9 cellular contexts compared by ENCODE assay signal in the genomic region with DNA sequence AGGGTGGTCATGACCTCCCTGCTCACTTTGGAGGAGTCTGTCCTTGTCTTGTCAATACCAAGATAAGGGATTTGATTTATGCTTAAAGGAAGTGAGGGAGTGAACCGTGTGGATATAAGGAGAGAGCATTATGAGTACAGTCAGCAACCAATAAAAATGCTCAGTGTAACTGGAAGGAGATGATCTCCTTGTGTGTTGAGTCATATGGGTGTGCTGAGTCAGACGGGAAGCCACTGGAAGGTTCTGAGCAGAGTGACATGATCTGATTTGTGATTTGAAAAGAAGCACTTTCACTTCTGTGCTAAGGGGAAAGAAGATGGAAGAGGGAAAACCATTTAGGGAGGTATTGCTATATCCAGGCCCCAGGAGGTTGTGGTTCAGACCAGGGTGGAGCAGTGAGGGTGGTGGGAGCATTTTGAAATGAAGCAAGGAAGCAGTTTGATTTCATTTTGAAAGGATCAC. TPM values are rescaled to one million over a fixed set of nuclear protein-coding genes. Genes with fewer than 3 reads are reported as not detected.
DNase-seq lines count a peak whose midpoint lies in the region; ATAC-seq, FAIRE-seq and TF ChIP-seq lines count a peak whose summit lies in the region.
"Had no signal": no experiment of that assay in that cellular context is flagged by ENCODE, and none has a peak within 500 bp of the region (broad histone marks: within the 10 kb centered on the region; RNA-seq: fewer than 3 reads in every experiment).

No MANE protein-coding gene starts in this region.

- peaks cover 13% of the 10 kb centered on the region; the same call in 1 of the 2 replicates for H4K20me1 ChIP-seq in PC-9 (ENCODE audit: insufficient read depth)
- H4K20me1 ChIP-seq in astrocyte (ENCODE audit: insufficient read depth, low read length) = peaks cover 15% of the 10 kb centered on the region

- WGBS in lung, 2 donors = 9 to 10% methylated on average over 2 of the region's 2 CpGs
- WGBS in testis, 2 donors = 28 to 49% methylated on average over 2 of the region's 2 CpGs

- FAIRE-seq in astrocyte (lab: Jason Lieb, UNC) = peak; percentile 90

- no peaks in the 10 kb centered on the region for H3K27me3 ChIP-seq in PC-9 (ENCODE audit: insufficient read depth, low read depth)
- H3K27me3 ChIP-seq in astrocyte (ENCODE audit: insufficient read depth, low read length) = no peaks in the 10 kb centered on the region
- H3K27me3 ChIP-seq in lung (ENCODE audit: control insufficient read depth, insufficient read depth) = no peaks in the 10 kb centered on the region
- no peaks in the 10 kb centered on the region for H3K27me3 ChIP-seq in testis

- H3K36me3 Mint-ChIP-seq in astrocyte (ENCODE audit: low read depth, unreplicated experiment) = no peaks in the 10 kb centered on the region
- peaks cover 4 to 6% of the 10 kb centered on the region in 2 donors for H3K36me3 Mint-ChIP-seq in stimulated activated naive B cell treated with anti-CD40 and anti-IgM and Interleukin-4, amounts not matched to agents 10 μg/mL and 1 μg/mL and 100 μg/mL, for 72 hours

- H2AFZ ChIP-seq in PC-9 = no peak overlapping the region
- peak overlapping the region; percentile 42 for H2AFZ ChIP-seq in astrocyte (ENCODE audit: low read depth, low read length)

- BruUV-seq in PC-9 (replicated peaks; lab: Mats Ljungman, UMichigan) = no TSS peak

- TF ChIP-seq CTCF in PC-9 (conservative IDR thresholded peaks at IDR 0.05) = no peak
- TF ChIP-seq CTCF in astrocyte (IDR thresholded peaks at IDR 0.05; ENCODE audit: insufficient read depth, low read depth, low read length) = no peak
- TF ChIP-seq CTCF in lung (IDR thresholded peaks at IDR 0.05; ENCODE audit: control extremely low read depth, extremely low read depth) = no peak
- TF ChIP-seq CTCF in testis (IDR thresholded peaks at IDR 0.05) = no peak

- peaks cover 31% of the 10 kb centered on the region for H3K79me2 ChIP-seq in PC-9 (ENCODE audit: low read depth)
- peaks cover 24% of the 10 kb centered on the region for H3K79me2 ChIP-seq in astrocyte (ENCODE audit: insufficient read depth, low read length)

- H3K4me1 ChIP-seq in PC-9 (replicated peaks; ENCODE audit: insufficient read depth) (peaks cover 45% of the 10 kb centered on the region), astrocyte (ENCODE audit: insufficient read depth, low read length) (peaks cover 29% of the 10 kb centered on the region), lung (ENCODE audit: control insufficient read depth in 2 of 2, insufficient read depth in 2 of 2, low read length in 2 of 2) (peaks cover 9% of the 10 kb centered on the region in 2 donors), testis (peaks cover 21% of the 10 kb centered on the region)

- ATAC-seq in lung (ENCODE audit: insufficient read depth, low FRiP score) (no peak), GM19395 (IDR thresholded peaks at IDR 0.05; ENCODE audit: unreplicated experiment) (no peak)
- ATAC-seq in stimulated activated naive B cell treated with anti-CD40 and anti-IgM and Interleukin-4, amounts not matched to agents 10 μg/mL and 1 μg/mL and 100 μg/mL, for 72 hours (replicated peaks) = no peak

- H3K27ac ChIP-seq in PC-9 (peak overlapping the region; percentile 86), astrocyte (ENCODE audit: low read depth, low read length) (peak overlapping the region; percentile 72), lung (ENCODE audit: low read depth in 1 of 2, low read length in 1 of 2) (peak overlapping the region; percentile 52 to 77), testis (peak overlapping the region in 1 of 2 donors; percentile 38)

- H3K9me3 ChIP-seq in PC-9 (ENCODE audit: insufficient read depth, low read depth) (peaks cover 4% of the 10 kb centered on the region), astrocyte (ENCODE audit: insufficient read depth, low read depth, low read length) (no peaks in the 10 kb centered on the region), lung (ENCODE audit: control insufficient read depth in 2 of 2, insufficient read depth in 1 of 2, low read length in 1 of 2) (no peaks in the 10 kb centered on the region), testis (no peaks in the 10 kb centered on the region)

- H3K9ac ChIP-seq in astrocyte (ENCODE audit: low read length) = peak overlapping the region; percentile 63

- H3K4me2 ChIP-seq in PC-9 = peak overlapping the region; percentile 69
- H3K4me2 ChIP-seq in astrocyte (ENCODE audit: low read length) = peak overlapping the region; percentile 82

- peak; percentile 37 for DNase-seq in stimulated activated naive CD4-positive, alpha-beta T cell treated with Interleukin-2 at 50 U/mL for 16 hours (lab: John Stamatoyannopoulos, UW)
- no peak for DNase-seq in stimulated activated naive CD4-positive, alpha-beta T cell (lab: John Stamatoyannopoulos, UW)
- DNase-seq in PC-9 = peak; percentile 38 to 94
- DNase-seq in astrocyte (ENCODE audit: low read depth) = peak; percentile 94
- no peak for DNase-seq in lung (ENCODE audit: low spot score)
- peak; percentile 49 for DNase-seq in testis
- no peak for DNase-seq in stimulated activated naive B cell treated with anti-CD40 and anti-IgM and Interleukin-4, amounts not matched to agents 10 μg/mL and 1 μg/mL and 100 μg/mL, for 72 hours

- POLR2A ChIA-PET in PC-9 (lab: Charles Lee; ENCODE audit: unreplicated experiment) = interaction anchor here (0.6 kb wide), 1 partner anchor 1712 kb away, joined by 3 read pairs; no protein-coding TSS in a partner anchor

- peaks cover 12% of the 10 kb centered on the region for H3K36me3 ChIP-seq in PC-9 (ENCODE audit: low read depth)
- no peaks in the 10 kb centered on the region for H3K36me3 ChIP-seq in astrocyte (ENCODE audit: insufficient read depth, low read length)
- no peaks in the 10 kb centered on the region for H3K36me3 ChIP-seq in lung (ENCODE audit: control insufficient read depth in 2 of 2, insufficient read depth in 2 of 2, low read length in 2 of 2)
- no peaks in the 10 kb centered on the region for H3K36me3 ChIP-seq in testis (ENCODE audit: low read depth, missing control alignments)

- CTCF ChIA-PET in PC-9 (lab: Charles Lee) = no interaction called here

- TF ChIP-seq POLR2A in testis (IDR thresholded peaks at IDR 0.05) = no peak

- intact Hi-C loops in PC-9 (cut with micrococcal nuclease; ENCODE audit: unreplicated experiment) = no loop called here
- intact Hi-C loops in testis (cut with DNase I; ENCODE audit: low total_unique reads) = no loop called here

- peak overlapping the region; percentile 10 for H3K4me3 Mint-ChIP-seq in astrocyte (ENCODE audit: unreplicated experiment)
- H3K4me3 Mint-ChIP-seq in stimulated activated naive B cell treated with anti-CD40 and anti-IgM and Interleukin-4, amounts not matched to agents 10 μg/mL and 1 μg/mL and 100 μg/mL, for 72 hours = peak overlapping the region in 1 of 2 donors; percentile 0
- H3K4me3 Mint-ChIP-seq: central memory CD8-positive, alpha-beta T cell had no signal

- H3K9me3 Mint-ChIP-seq in astrocyte (ENCODE audit: unreplicated experiment) = peaks cover 2% of the 10 kb centered on the region
- no peaks in the 10 kb centered on the region for H3K9me3 Mint-ChIP-seq in stimulated activated naive B cell treated with anti-CD40 and anti-IgM and Interleukin-4, amounts not matched to agents 10 μg/mL and 1 μg/mL and 100 μg/mL, for 72 hours
- H3K9me3 Mint-ChIP-seq: central memory CD8-positive, alpha-beta T cell had no signal

- H3F3A ChIP-seq in PC-9 (ENCODE audit: insufficient read depth, low read depth) = peaks cover 41% of the 10 kb centered on the region

- peak overlapping the region; percentile 42 for H3K27ac Mint-ChIP-seq in astrocyte (ENCODE audit: unreplicated experiment)
- no peak overlapping the region for H3K27ac Mint-ChIP-seq in stimulated activated naive B cell treated with anti-CD40 and anti-IgM and Interleukin-4, amounts not matched to agents 10 μg/mL and 1 μg/mL and 100 μg/mL, for 72 hours

- no peaks in the 10 kb centered on the region for H3K27me3 Mint-ChIP-seq in astrocyte (ENCODE audit: low read depth, unreplicated experiment)
- no peaks in the 10 kb centered on the region for H3K27me3 Mint-ChIP-seq in stimulated activated naive B cell treated with anti-CD40 and anti-IgM and Interleukin-4, amounts not matched to agents 10 μg/mL and 1 μg/mL and 100 μg/mL, for 72 hours
- H3K27me3 Mint-ChIP-seq: central memory CD8-positive, alpha-beta T cell had no signal

- H3K4me3 ChIP-seq in PC-9 = peak overlapping the region; percentile 20; the same call in 1 of the 2 replicates
- H3K4me3 ChIP-seq in astrocyte (ENCODE audit: insufficient read depth, low read depth, low read length) = peak overlapping the region; percentile 36
- H3K4me3 ChIP-seq in lung = no peak overlapping the region
- H3K4me3 ChIP-seq in testis = no peak overlapping the region

- H3K4me1 Mint-ChIP-seq in astrocyte (ENCODE audit: low read depth, unreplicated experiment) = peaks cover 20% of the 10 kb centered on the region
- peaks cover 24 to 37% of the 10 kb centered on the region in 2 donors for H3K4me1 Mint-ChIP-seq in stimulated activated naive B cell treated with anti-CD40 and anti-IgM and Interleukin-4, amounts not matched to agents 10 μg/mL and 1 μg/mL and 100 μg/mL, for 72 hours

- no peaks in the 10 kb centered on the region for H3K9me2 ChIP-seq in PC-9 (ENCODE audit: insufficient read depth)

RNA-seq across cellular contexts. Expression of a gene that starts 2.5 kb away (rescaled TPM):
- total RNA-seq in PC-9 (2021) = 30.4 and 32.0 TPM in 2 replicates
- 36.4 and 38.4 TPM in 2 replicates for total RNA-seq in astrocyte
- 10 to 100 TPM; 26.2 to 32.3 TPM for total RNA-seq in lung
- polyA plus RNA-seq in lung = 10 to 100 TPM in 1 of 2 donors, 1 to 10 TPM in 1; 9.9 to 11.3 TPM
- total RNA-seq in testis = 10 to 100 TPM; 16.8 to 21.2 TPM
- polyA plus RNA-seq in testis (ENCODE audit: insufficient read depth, low read depth, low replicate concordance) = 16.5 TPM

RNA-seq across cellular contexts. Expression of a gene that starts 19.4 kb away (rescaled TPM):
- 20.7 and 23.3 TPM in 2 replicates for total RNA-seq in PC-9 (2021)
- 42.4 and 44.5 TPM in 2 replicates for total RNA-seq in astrocyte
- total RNA-seq in lung = 10 to 100 TPM; 20.9 to 38.2 TPM
- 10 to 100 TPM; 18.8 to 35.7 TPM for polyA plus RNA-seq in lung
- total RNA-seq in testis = 10 to 100 TPM; 34.0 to 40.3 TPM
- polyA plus RNA-seq in testis (ENCODE audit: insufficient read depth, low read depth, low replicate concordance) = 37.9 TPM

Comparison
In these comparisons a context has a peak if more than half of its experiments do, and no peak if none do; other contexts are left out.
1. DNase-seq: peak in stimulated activated naive CD4-positive, alpha-beta T cell treated with Interleukin-2 at 50 U/mL for 16 hours (single experiment), PC-9 (2 of 2), astrocyte (single experiment) and testis (single experiment); none in stimulated activated naive CD4-positive, alpha-beta T cell (0 of 6), lung (single experiment) and stimulated activated naive B cell treated with anti-CD40 and anti-IgM and Interleukin-4, amounts not matched to agents 10 μg/mL and 1 μg/mL and 100 μg/mL, for 72 hours (single experiment).
2. H3K4me3 ChIP-seq: peak in PC-9 (single experiment) and astrocyte (single experiment); none in lung (single experiment) and testis (0 of 2).